In genomic region chr18:61209802-61210201, GRCh38 we compare ENCODE assay signal across 22 cellular contexts.
"Had no signal": no experiment of that assay in that cellular context is flagged by ENCODE, and none has a peak within 500 bp of the region (broad histone marks: within the 10 kb centered on the region; RNA-seq: fewer than 3 reads in every experiment).

No MANE protein-coding gene starts in this region.

- H3K4me3 ChIP-seq: body of pancreas, colonic mucosa, esophagus squamous epithelium, pancreas, psoas muscle, right lobe of liver, upper lobe of left lung had no signal

- DNase-seq: activated CD4-positive, alpha-beta T cell treated with anti-CD3 and anti-CD28 coated beads for 4 hours; activated CD4-positive, alpha-beta T cell treated with anti-CD3 and anti-CD28 coated beads, Interleukin-2, amount 50 U/mL, for 4 hours; activated naive CD4-positive, alpha-beta T cell; activated T-cell treated with anti-CD3 and anti-CD28 coated beads for 4 hours; activated T-cell treated with anti-CD3 and anti-CD28 coated beads, Interleukin-2, amount 50 U/mL, for 72 hours; body of pancreas; cerebellar nuclear complex; colonic mucosa; effector CD8-positive, alpha-beta T cell; esophagus squamous epithelium; foreskin fibroblast; head of caudate nucleus; hippocampal formation; left colon; naive B cell; nephron progenitor cell; pancreas; psoas muscle; right lobe of liver; stimulated activated CD4-positive, alpha-beta T cell treated with anti-CD3 and anti-CD28 coated beads, Interleukin-4, amount 100 ng/mL, for 24 hours; T-helper 9 cell; upper lobe of left lung had no signal
